ENCODE assay signal across 14 cellular contexts in the genomic region with DNA sequence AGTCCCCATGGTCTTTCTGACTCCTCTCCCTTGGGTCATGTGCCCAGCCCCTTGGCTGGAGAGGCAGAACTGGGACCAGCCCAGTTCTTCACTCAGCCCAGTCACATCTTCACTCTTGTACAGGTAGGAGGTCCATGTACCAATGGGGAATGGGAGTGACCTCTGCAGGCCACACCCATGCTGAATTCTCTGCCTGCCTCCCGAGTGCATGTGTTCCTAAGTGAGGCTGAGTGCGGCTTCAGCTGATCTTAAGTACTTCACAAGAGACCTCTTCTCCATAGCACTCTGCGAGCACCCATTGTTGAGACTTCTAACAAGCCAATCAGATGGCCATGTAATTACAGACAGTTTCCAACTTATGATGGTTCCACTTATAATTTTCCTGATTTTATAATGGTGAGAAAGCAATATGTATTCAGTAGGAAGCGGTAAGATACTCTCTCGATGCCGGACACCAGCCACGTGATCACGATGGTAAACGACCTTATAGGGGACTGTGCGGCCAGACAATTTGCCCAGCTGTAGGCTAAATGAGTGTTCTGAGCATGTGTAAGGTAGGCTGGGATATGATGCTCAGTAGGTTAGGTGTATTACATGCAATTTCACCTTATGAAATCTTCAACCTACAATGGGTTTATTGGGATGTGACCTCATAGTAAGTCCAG.
A peak's percentile ranks its signal among the peaks of the same experiment; 100 is the strongest.
DNase-seq lines count a peak whose midpoint lies in the region; ATAC-seq and TF ChIP-seq lines count a peak whose summit lies in the region.
"Had no signal": no experiment of that assay in that cellular context is flagged by ENCODE, and none has a peak within 500 bp of the region (broad histone marks: within the 10 kb centered on the region; RNA-seq: fewer than 3 reads in every experiment).

No MANE protein-coding gene starts in this region.

- no peaks in the 10 kb centered on the region for H3K27me3 ChIP-seq in vagina
- H3K27me3 ChIP-seq: BE2C, SJCRH30, testis had no signal

- H3K36me3 Mint-ChIP-seq in activated naive CD4-positive, alpha-beta T cell treated with anti-CD3 and anti-CD28 coated beads, Interleukin-2, amount 50 U/mL, for 24 hours, result no peaks in the 10 kb centered on the region
- no peaks in the 10 kb centered on the region for H3K36me3 Mint-ChIP-seq in immature natural killer cell
- H3K36me3 Mint-ChIP-seq: mesothelial cell of epicardium had no signal

- ATAC-seq in HG03159 (IDR thresholded peaks at IDR 0.05; ENCODE audit: unreplicated experiment), result no peak
- ATAC-seq in GM21619 (IDR thresholded peaks at IDR 0.05; ENCODE audit: unreplicated experiment), result no peak

- H3K27ac Mint-ChIP-seq in activated naive CD4-positive, alpha-beta T cell treated with anti-CD3 and anti-CD28 coated beads, Interleukin-2, amount 50 U/mL, for 24 hours, result peak overlapping the region; percentile 76
- H3K27ac Mint-ChIP-seq in immature natural killer cell, result peak overlapping the region; percentile 97 to 100 (median 99)
- H3K27ac Mint-ChIP-seq: mesothelial cell of epicardium had no signal

- no peaks in the 10 kb centered on the region for H3K9me3 ChIP-seq in vagina
- H3K9me3 ChIP-seq: BE2C, SJCRH30, testis had no signal

- no peak for DNase-seq in activated naive CD4-positive, alpha-beta T cell treated with anti-CD3 and anti-CD28 coated beads, Interleukin-2, amount 50 U/mL, for 16 hours
- peak; percentile 56 for DNase-seq in NCI-H510A treated with DMSO at 0.1 percent for 48 hours (lab: John Stamatoyannopoulos, UW)
- no peak for DNase-seq in immature natural killer cell
- DNase-seq in vagina (ENCODE audit: extremely low spot score in 2 of 2), result no peak
- DNase-seq in AML-193 (lab: John Stamatoyannopoulos, UW), result no peak
- DNase-seq: anterior cingulate cortex, posterior cingulate gyrus, testis had no signal

- peaks cover 74% of the 10 kb centered on the region for H3K4me1 Mint-ChIP-seq in activated naive CD4-positive, alpha-beta T cell treated with anti-CD3 and anti-CD28 coated beads, Interleukin-2, amount 50 U/mL, for 24 hours
- H3K4me1 Mint-ChIP-seq in immature natural killer cell, result peaks cover 78 to 95% of the 10 kb centered on the region in 2 donors

- H3K27me3 Mint-ChIP-seq in activated naive CD4-positive, alpha-beta T cell treated with anti-CD3 and anti-CD28 coated beads, Interleukin-2, amount 50 U/mL, for 24 hours, result no peaks in the 10 kb centered on the region
- H3K27me3 Mint-ChIP-seq in immature natural killer cell (ENCODE audit: low read depth in 3 of 3), result peaks cover 0 to 18% (median 9%) of the 10 kb centered on the region in 3 donors

- TF ChIP-seq CTCF in vagina (IDR thresholded peaks at IDR 0.05), result no peak

- no peaks in the 10 kb centered on the region for H3K9me3 Mint-ChIP-seq in activated naive CD4-positive, alpha-beta T cell treated with anti-CD3 and anti-CD28 coated beads, Interleukin-2, amount 50 U/mL, for 24 hours
- H3K9me3 Mint-ChIP-seq in immature natural killer cell, result no peaks in the 10 kb centered on the region
- H3K9me3 Mint-ChIP-seq: mesothelial cell of epicardium had no signal

- no peak overlapping the region for H3K4me3 ChIP-seq in vagina
- H3K4me3 ChIP-seq: SJCRH30, testis had no signal

- no peak for TF ChIP-seq POLR2A in vagina (IDR thresholded peaks at IDR 0.05)

- intact Hi-C loops in vagina (cut with DNase I), result loop anchor here (10.0 kb wide), 1 partner anchor 224 kb away; no protein-coding TSS in a partner anchor

- no peaks in the 10 kb centered on the region for H3K36me3 ChIP-seq in vagina
- H3K36me3 ChIP-seq: BE2C, SJCRH30 had no signal

- H3K4me3 Mint-ChIP-seq in activated naive CD4-positive, alpha-beta T cell treated with anti-CD3 and anti-CD28 coated beads, Interleukin-2, amount 50 U/mL, for 24 hours, result no peak overlapping the region
- peak overlapping the region in 4 of 5 donors; percentile 14 to 58 (median 41) for H3K4me3 Mint-ChIP-seq in immature natural killer cell
- H3K4me3 Mint-ChIP-seq: mesothelial cell of epicardium had no signal

- peak overlapping the region; percentile 94 for H3K27ac ChIP-seq in vagina
- H3K27ac ChIP-seq: SJCRH30, testis had no signal

- peaks cover 73% of the 10 kb centered on the region for H3K4me1 ChIP-seq in vagina
- H3K4me1 ChIP-seq: SJCRH30 had no signal
